12 cellular contexts compared by ENCODE assay signal in genomic region chr13:95246292-95247082, GRCh38. TPM values are rescaled to one million over a fixed set of nuclear protein-coding genes. Genes with fewer than 3 reads are reported as not detected.
DNase-seq lines count a peak whose midpoint lies in the region; ATAC-seq and TF ChIP-seq lines count a peak whose summit lies in the region.
"Had no signal": no experiment of that assay in that cellular context is flagged by ENCODE, and none has a peak within 500 bp of the region (broad histone marks: within the 10 kb centered on the region; RNA-seq: fewer than 3 reads in every experiment).

No MANE protein-coding gene starts in this region.

- POLR2A ChIA-PET in activated CD8-positive, alpha-beta T cell treated with anti-CD3 and anti-CD28 coated beads for 36 hours (lab: Charles Lee): interaction anchor here (0.6 kb wide), 1 partner anchor 769 kb away, joined by 4 read pairs; no protein-coding TSS in a partner anchor

- WGBS in testis, 2 donors: 80 to 84% methylated on average over 10 of the region's 10 CpGs

- peak overlapping the region; percentile 81 for H3K27ac Mint-ChIP-seq in dendritic cell treated with granulocyte-macrophage colony-stimulating factor and Interleukin-4, amounts not matched to agents 40 ng/mL and 50 ng/mL, for 4 days
- H3K27ac Mint-ChIP-seq in activated CD8-positive, alpha-beta T cell treated with anti-CD3 and anti-CD28 coated beads for 36 hours: no peak overlapping the region
- H3K27ac Mint-ChIP-seq in progenitor cell of endocrine pancreas: no peak overlapping the region
- H3K27ac Mint-ChIP-seq: WTC11 had no signal

- ATAC-seq in activated CD8-positive, alpha-beta T cell treated with anti-CD3 and anti-CD28 coated beads for 36 hours: no peak
- no peak for ATAC-seq in activated T-cell treated with anti-CD3 and anti-CD28 coated beads, Interleukin-2, amount 50 U/mL, for 4 hours
- ATAC-seq: WTC11 had no signal

- H3K4me1 Mint-ChIP-seq in dendritic cell treated with granulocyte-macrophage colony-stimulating factor and Interleukin-4, amounts not matched to agents 40 ng/mL and 50 ng/mL, for 4 days (ENCODE audit: low read depth): peaks cover 62% of the 10 kb centered on the region
- H3K4me1 Mint-ChIP-seq in activated CD8-positive, alpha-beta T cell treated with anti-CD3 and anti-CD28 coated beads for 36 hours (ENCODE audit: low read depth): peaks cover 5% of the 10 kb centered on the region
- peaks cover 3% of the 10 kb centered on the region for H3K4me1 Mint-ChIP-seq in activated T-cell treated with anti-CD3 and anti-CD28 coated beads, Interleukin-2, amount 50 U/mL, for 4 hours (ENCODE audit: low read depth)
- peaks cover 2% of the 10 kb centered on the region for H3K4me1 Mint-ChIP-seq in progenitor cell of endocrine pancreas (ENCODE audit: low read depth)
- H3K4me1 Mint-ChIP-seq: WTC11 had no signal

- peaks cover 5% of the 10 kb centered on the region for H3K4me1 ChIP-seq in testis

- no peaks in the 10 kb centered on the region for H3K9me3 Mint-ChIP-seq in dendritic cell treated with granulocyte-macrophage colony-stimulating factor and Interleukin-4, amounts not matched to agents 40 ng/mL and 50 ng/mL, for 4 days
- H3K9me3 Mint-ChIP-seq in activated CD8-positive, alpha-beta T cell treated with anti-CD3 and anti-CD28 coated beads for 36 hours: no peaks in the 10 kb centered on the region
- no peaks in the 10 kb centered on the region for H3K9me3 Mint-ChIP-seq in activated T-cell treated with anti-CD3 and anti-CD28 coated beads, Interleukin-2, amount 50 U/mL, for 4 hours
- no peaks in the 10 kb centered on the region for H3K9me3 Mint-ChIP-seq in progenitor cell of endocrine pancreas (ENCODE audit: low read depth)
- H3K9me3 Mint-ChIP-seq: central memory CD8-positive, alpha-beta T cell; WTC11 had no signal

- no peak for TF ChIP-seq POLR2A in testis (IDR thresholded peaks at IDR 0.05)

- no peaks in the 10 kb centered on the region for H3K27me3 Mint-ChIP-seq in dendritic cell treated with granulocyte-macrophage colony-stimulating factor and Interleukin-4, amounts not matched to agents 40 ng/mL and 50 ng/mL, for 4 days
- H3K27me3 Mint-ChIP-seq in activated CD8-positive, alpha-beta T cell treated with anti-CD3 and anti-CD28 coated beads for 36 hours: no peaks in the 10 kb centered on the region
- H3K27me3 Mint-ChIP-seq in activated T-cell treated with anti-CD3 and anti-CD28 coated beads, Interleukin-2, amount 50 U/mL, for 4 hours (ENCODE audit: low read depth): no peaks in the 10 kb centered on the region
- no peaks in the 10 kb centered on the region for H3K27me3 Mint-ChIP-seq in progenitor cell of endocrine pancreas
- H3K27me3 Mint-ChIP-seq: central memory CD8-positive, alpha-beta T cell had no signal

- no peak overlapping the region for H3K27ac ChIP-seq in testis

- DNase-seq in A172 (ENCODE audit: low spot score) (peak; percentile 45), NCI-H1092 treated with DMSO at 0.1 percent for 48 hours (lab: John Stamatoyannopoulos, UW) (peak; percentile 80), NCI-H69 (lab: John Stamatoyannopoulos, UW) (peak; percentile 55), progenitor cell of endocrine pancreas (ENCODE audit: low spot score, unreplicated experiment) (no peak), testis (no peak)
- DNase-seq in activated CD8-positive, alpha-beta T cell treated with anti-CD3 and anti-CD28 coated beads for 36 hours: no peak
- no peak for DNase-seq in activated T-cell treated with anti-CD3 and anti-CD28 coated beads, Interleukin-2, amount 50 U/mL, for 4 hours
- DNase-seq: HCEC 1CT, occipital lobe had no signal

- CTCF ChIA-PET in activated CD8-positive, alpha-beta T cell treated with anti-CD3 and anti-CD28 coated beads for 36 hours (lab: Charles Lee): no interaction called here

- TF ChIP-seq CTCF in activated CD8-positive, alpha-beta T cell treated with anti-CD3 and anti-CD28 coated beads for 36 hours (IDR thresholded peaks at IDR 0.05): no peak
- no peak for TF ChIP-seq CTCF in progenitor cell of endocrine pancreas (IDR thresholded peaks at IDR 0.05; ENCODE audit: unreplicated experiment)
- no peak for TF ChIP-seq CTCF in testis (IDR thresholded peaks at IDR 0.05)

- no peak overlapping the region for H3K4me3 Mint-ChIP-seq in dendritic cell treated with granulocyte-macrophage colony-stimulating factor and Interleukin-4, amounts not matched to agents 40 ng/mL and 50 ng/mL, for 4 days
- no peak overlapping the region for H3K4me3 Mint-ChIP-seq in activated CD8-positive, alpha-beta T cell treated with anti-CD3 and anti-CD28 coated beads for 36 hours
- no peak overlapping the region for H3K4me3 Mint-ChIP-seq in activated T-cell treated with anti-CD3 and anti-CD28 coated beads, Interleukin-2, amount 50 U/mL, for 4 hours
- no peak overlapping the region for H3K4me3 Mint-ChIP-seq in progenitor cell of endocrine pancreas (ENCODE audit: low read depth)
- H3K4me3 Mint-ChIP-seq: central memory CD8-positive, alpha-beta T cell; WTC11 had no signal

- H3K4me3 ChIP-seq in testis: no peak overlapping the region

- peaks cover 23% of the 10 kb centered on the region for H3K36me3 Mint-ChIP-seq in dendritic cell treated with granulocyte-macrophage colony-stimulating factor and Interleukin-4, amounts not matched to agents 40 ng/mL and 50 ng/mL, for 4 days (ENCODE audit: low read depth)
- peaks cover 15% of the 10 kb centered on the region for H3K36me3 Mint-ChIP-seq in activated CD8-positive, alpha-beta T cell treated with anti-CD3 and anti-CD28 coated beads for 36 hours (ENCODE audit: low read depth)
- H3K36me3 Mint-ChIP-seq in activated T-cell treated with anti-CD3 and anti-CD28 coated beads, Interleukin-2, amount 50 U/mL, for 4 hours (ENCODE audit: insufficient read depth): peaks cover 28% of the 10 kb centered on the region
- H3K36me3 Mint-ChIP-seq in progenitor cell of endocrine pancreas (ENCODE audit: insufficient read depth): peaks cover 4% of the 10 kb centered on the region
- H3K36me3 Mint-ChIP-seq: WTC11 had no signal

- no peaks in the 10 kb centered on the region for H3K36me3 ChIP-seq in testis (ENCODE audit: low read depth, missing control alignments)

- no peaks in the 10 kb centered on the region for H3K27me3 ChIP-seq in testis

- no peaks in the 10 kb centered on the region for H3K9me3 ChIP-seq in testis

- intact Hi-C loops in dendritic cell treated with granulocyte-macrophage colony-stimulating factor and Interleukin-4, amounts not matched to agents 40 ng/mL and 50 ng/mL, for 4 days (cut with micrococcal nuclease): no loop called here
- intact Hi-C loops in activated CD8-positive, alpha-beta T cell treated with anti-CD3 and anti-CD28 coated beads for 36 hours (cut with micrococcal nuclease): no loop called here
- intact Hi-C loops in testis (cut with DNase I; ENCODE audit: low total_unique reads): no loop called here

RNA-seq across cellular contexts. Expression of gene ABCC4, which starts 54.8 kb away (rescaled TPM):
- total RNA-seq in A172 (2014; rRNA removed; shearing (Covaris generic)): 45.7 and 51.6 TPM in 2 replicates
- 10 to 100 TPM in 1 of 2 experiments, 1 to 10 TPM in 1; 9.6 to 11.8 TPM for total RNA-seq in activated CD8-positive, alpha-beta T cell treated with anti-CD3 and anti-CD28 coated beads for 36 hours
- 10 to 100 TPM; 17.6 to 18.5 (median 18.3) TPM for total RNA-seq in activated T-cell treated with anti-CD3 and anti-CD28 coated beads, Interleukin-2, amount 50 U/mL, for 4 hours
- total RNA-seq in progenitor cell of endocrine pancreas (7.5 and 10.7 TPM in 2 replicates), testis (10 to 100 TPM; 14.9 to 23.5 TPM)
- 11.0 TPM for polyA plus RNA-seq in testis (ENCODE audit: insufficient read depth, low read depth, low replicate concordance)

Comparison
In these comparisons a context has a peak if more than half of its experiments do, and no peak if none do; other contexts are left out.
1. DNase-seq: peak in A172 (single experiment), NCI-H1092 treated with DMSO at 0.1 percent for 48 hours (single experiment) and NCI-H69 (single experiment); none in activated CD8-positive, alpha-beta T cell treated with anti-CD3 and anti-CD28 coated beads for 36 hours (single experiment), activated T-cell treated with anti-CD3 and anti-CD28 coated beads, Interleukin-2, amount 50 U/mL, for 4 hours (single experiment), progenitor cell of endocrine pancreas (single experiment) and testis (single experiment).